ENCODE assay signal across 8 cellular contexts in the genomic region with DNA sequence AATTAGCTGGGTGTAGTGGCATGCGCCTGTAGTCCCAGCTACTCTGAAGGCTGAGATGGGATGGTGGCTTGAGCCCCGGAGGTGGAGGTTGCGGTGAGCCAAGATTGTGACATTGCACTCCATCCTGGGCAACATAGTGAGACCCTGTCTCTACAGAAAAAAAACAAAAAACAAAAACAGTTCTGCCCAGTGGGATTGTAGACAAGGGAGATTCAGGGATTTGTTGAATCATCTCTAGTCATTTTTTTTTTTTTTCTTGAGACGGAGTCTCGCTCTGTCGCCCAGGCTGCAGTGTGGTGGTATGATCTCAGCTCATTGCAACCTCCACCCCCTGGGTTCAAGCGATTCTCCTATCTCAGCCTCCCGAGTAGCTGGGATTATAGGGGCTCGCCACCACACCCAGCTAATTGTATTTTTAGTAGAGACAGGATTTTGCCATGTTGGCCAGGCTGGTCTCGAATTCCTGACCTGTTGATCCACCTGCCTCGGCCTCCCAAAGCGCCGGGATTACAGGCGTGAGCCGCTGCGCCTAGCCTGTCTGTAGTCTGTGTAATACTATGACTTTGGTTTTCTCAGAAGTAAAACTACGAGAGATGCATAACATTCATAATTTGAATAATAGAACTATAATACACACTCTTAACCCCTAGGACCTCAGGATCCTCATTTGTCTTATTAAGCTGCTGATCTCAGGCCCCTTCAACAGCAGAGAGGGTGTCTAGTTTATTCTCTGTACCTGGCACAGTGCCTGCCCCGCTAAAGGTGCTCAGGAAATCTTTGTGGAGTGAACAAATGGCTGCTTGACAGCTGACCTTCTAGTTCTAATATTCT. TPM values are rescaled to one million over a fixed set of nuclear protein-coding genes. Genes with fewer than 3 reads are reported as not detected.
DNase-seq lines count a peak whose midpoint lies in the region; ATAC-seq and TF ChIP-seq lines count a peak whose summit lies in the region.

No MANE protein-coding gene starts in this region.

- peak overlapping the region; percentile 99 for H2AFZ ChIP-seq in MM.1S (ENCODE audit: low read length)

- no peak for DNase-seq in CD4-positive, CD25-positive, alpha-beta regulatory T cell
- DNase-seq in MM.1S = no peak
- no peak for DNase-seq in choroid plexus epithelial cell (ENCODE audit: low read depth)
- no peak for DNase-seq in naive B cell
- no peak for DNase-seq in NCI-H187 treated with DMSO at 0.1 percent for 48 hours (lab: John Stamatoyannopoulos, UW)
- no peak for DNase-seq in effector CD8-positive, alpha-beta T cell (lab: John Stamatoyannopoulos, UW)
- DNase-seq in GM19238 (ENCODE audit: insufficient read length, low spot score) = no peak

- H3K27ac Mint-ChIP-seq in CD4-positive, CD25-positive, alpha-beta regulatory T cell = peak overlapping the region; percentile 100
- peak overlapping the region; percentile 99 to 100 (median 100) for H3K27ac Mint-ChIP-seq in naive B cell

- H3K4me3 ChIP-seq in CD4-positive, CD25-positive, alpha-beta regulatory T cell (ENCODE audit: low read depth, low read length) = peak overlapping the region; percentile 84
- H3K4me3 ChIP-seq in MM.1S (ENCODE audit: low read length) (peak overlapping the region; percentile 95), choroid plexus epithelial cell (ENCODE audit: low read depth, low read length) (peak overlapping the region; percentile 94)

- no peaks in the 10 kb centered on the region for H3K36me3 ChIP-seq in CD4-positive, CD25-positive, alpha-beta regulatory T cell (ENCODE audit: control insufficient read depth, insufficient read depth, low read length)
- H3K36me3 ChIP-seq in MM.1S (replicated peaks; ENCODE audit: insufficient read depth, low read length) = no peaks in the 10 kb centered on the region

- H3K9me3 Mint-ChIP-seq in CD4-positive, CD25-positive, alpha-beta regulatory T cell = no peaks in the 10 kb centered on the region
- no peaks in the 10 kb centered on the region for H3K9me3 Mint-ChIP-seq in naive B cell

- no peaks in the 10 kb centered on the region for H3K27me3 Mint-ChIP-seq in CD4-positive, CD25-positive, alpha-beta regulatory T cell
- no peaks in the 10 kb centered on the region for H3K27me3 Mint-ChIP-seq in naive B cell

- peaks cover 21% of the 10 kb centered on the region for H3K79me2 ChIP-seq in MM.1S (ENCODE audit: low read length)

- H3K4me3 Mint-ChIP-seq in CD4-positive, CD25-positive, alpha-beta regulatory T cell = peak overlapping the region; percentile 95 to 100 (median 98)
- H3K4me3 Mint-ChIP-seq in naive B cell = peak overlapping the region; percentile 96 to 100 (median 98)

- H4K20me1 ChIP-seq in MM.1S (ENCODE audit: insufficient read depth, low read length) = no peaks in the 10 kb centered on the region

- H3K27ac ChIP-seq in CD4-positive, CD25-positive, alpha-beta regulatory T cell (ENCODE audit: insufficient read depth, low read length, poor library complexity, severe bottlenecking) = peak overlapping the region; percentile 91
- H3K27ac ChIP-seq in MM.1S (ENCODE audit: low read length) = peak overlapping the region; percentile 84; the same call in 1 of the 2 replicates

- H3F3A ChIP-seq in MM.1S (ENCODE audit: insufficient read depth, low read length) = no peaks in the 10 kb centered on the region

- TF ChIP-seq CTCF in MM.1S (IDR thresholded peaks at IDR 0.05; ENCODE audit: low read length) = no peak
- TF ChIP-seq CTCF in choroid plexus epithelial cell (conservative IDR thresholded peaks at IDR 0.05; ENCODE audit: low read depth, low read length) = no peak

- H3K9me2 ChIP-seq in MM.1S (replicated peaks; ENCODE audit: insufficient read depth, low read length) = no peaks in the 10 kb centered on the region

- no peaks in the 10 kb centered on the region for H3K27me3 ChIP-seq in CD4-positive, CD25-positive, alpha-beta regulatory T cell (ENCODE audit: control insufficient read depth, insufficient read depth, low read length)
- H3K27me3 ChIP-seq in MM.1S (replicated peaks; ENCODE audit: insufficient read depth, low read length) = no peaks in the 10 kb centered on the region

- no peak for ATAC-seq in CD4-positive, CD25-positive, alpha-beta regulatory T cell (ENCODE audit: low read depth in 2 of 2)
- ATAC-seq in naive B cell (ENCODE audit: low read depth in 2 of 2) (no peak), GM19328 (IDR thresholded peaks at IDR 0.05; ENCODE audit: unreplicated experiment) (no peak)

- peaks cover 5% of the 10 kb centered on the region for H3K36me3 Mint-ChIP-seq in CD4-positive, CD25-positive, alpha-beta regulatory T cell
- H3K36me3 Mint-ChIP-seq in naive B cell = peaks cover 0 to 6% of the 10 kb centered on the region in 2 donors

- peaks cover 10 to 55% (median 31%) of the 10 kb centered on the region in 4 donors for H3K4me1 Mint-ChIP-seq in CD4-positive, CD25-positive, alpha-beta regulatory T cell
- peaks cover 22 to 47% (median 38%) of the 10 kb centered on the region in 3 donors for H3K4me1 Mint-ChIP-seq in naive B cell

- peak overlapping the region; percentile 71; the same call in 1 of the 2 replicates for H3K4me2 ChIP-seq in MM.1S (ENCODE audit: low read depth, low read length)

- H3K9me3 ChIP-seq in CD4-positive, CD25-positive, alpha-beta regulatory T cell (ENCODE audit: control insufficient read depth in 2 of 2, low read length in 2 of 2) = no peaks in the 10 kb centered on the region
- H3K9me3 ChIP-seq in MM.1S (replicated peaks; ENCODE audit: insufficient read depth, low read length) = no peaks in the 10 kb centered on the region

- peak overlapping the region; percentile 98 for H3K9ac ChIP-seq in MM.1S (ENCODE audit: low read length)

- peaks cover 29% of the 10 kb centered on the region for H3K4me1 ChIP-seq in CD4-positive, CD25-positive, alpha-beta regulatory T cell (ENCODE audit: control insufficient read depth, insufficient read depth, low read length, poor library complexity, severe bottlenecking)
- no peaks in the 10 kb centered on the region for H3K4me1 ChIP-seq in MM.1S (ENCODE audit: low read length)

RNA-seq across cellular contexts. Expression of a gene that starts 1.4 kb away (rescaled TPM):
- 17.3 TPM for total RNA-seq in CD4-positive, CD25-positive, alpha-beta regulatory T cell
- 10 to 100 TPM; 19.9 to 26.1 (median 21.5) TPM for polyA plus RNA-seq in CD4-positive, CD25-positive, alpha-beta regulatory T cell
- polyA plus RNA-seq in naive B cell (ENCODE audit: low read depth in 6 of 6) = 10 to 100 TPM; 24.4 to 62.0 (median 31.3) TPM

RNA-seq across cellular contexts. Expression of a gene that starts 1.4 kb away (rescaled TPM):
- 25.6 TPM for total RNA-seq in CD4-positive, CD25-positive, alpha-beta regulatory T cell
- 10 to 100 TPM; 15.0 to 24.3 (median 18.9) TPM for polyA plus RNA-seq in CD4-positive, CD25-positive, alpha-beta regulatory T cell
- 10 to 100 TPM in 3 of 6 donors, 1 to 10 TPM in 3; 6.4 to 15.5 (median 10.6) TPM for polyA plus RNA-seq in naive B cell (ENCODE audit: low read depth in 6 of 6)

RNA-seq across cellular contexts. Expression of a gene that starts 20.3 kb away (rescaled TPM):
- total RNA-seq in CD4-positive, CD25-positive, alpha-beta regulatory T cell = 11.6 TPM
- polyA plus RNA-seq in CD4-positive, CD25-positive, alpha-beta regulatory T cell = 1 to 10 TPM in 1 of 4 donors, under 1 TPM in 3; 0.17 to 1.0 (median 0.50) TPM
- polyA plus RNA-seq in naive B cell (ENCODE audit: low read depth in 6 of 6) = 1 to 10 TPM in 1 of 6 donors, under 1 TPM in 3, not detected in 2; 0.66 to 5.9 (median 0.76) TPM

RNA-seq across cellular contexts. Expression of a gene that starts 39.6 kb away (rescaled TPM):
- total RNA-seq in CD4-positive, CD25-positive, alpha-beta regulatory T cell = 15.5 TPM
- 1 to 10 TPM; 1.7 to 3.6 (median 2.3) TPM for polyA plus RNA-seq in CD4-positive, CD25-positive, alpha-beta regulatory T cell
- polyA plus RNA-seq in naive B cell (ENCODE audit: low read depth in 6 of 6) = 1 to 10 TPM; 1.5 to 5.0 (median 2.9) TPM

RNA-seq across cellular contexts. Expression of a gene that starts 46.7 kb away (rescaled TPM):
- 0.15 TPM for total RNA-seq in CD4-positive, CD25-positive, alpha-beta regulatory T cell
- polyA plus RNA-seq in CD4-positive, CD25-positive, alpha-beta regulatory T cell = under 1 TPM in 1 of 4 donors, not detected in 3; 0.05 TPM
- not detected for polyA plus RNA-seq in naive B cell (ENCODE audit: low read depth in 6 of 6)
